ENCODE assay signal across 1 cellular context in genomic region chr17:75666959-75667790, GRCh38.
TF ChIP-seq lines count a peak whose summit lies in the region.

Gene RECQL5 (minus strand): TSS chr17:75667154. CDS start chr17:75666557, 597 bp downstream.
Gene SAP30BP (plus strand): TSS chr17:75667338. CDS start chr17:75667373, 35 bp downstream.

TF ChIP-seq in HepG2, 621 proteins besides CTCF, POLR2A, EP300 and RAD21 (continued from another document and continues in another):
- TF ChIP-seq, protein P1, sequence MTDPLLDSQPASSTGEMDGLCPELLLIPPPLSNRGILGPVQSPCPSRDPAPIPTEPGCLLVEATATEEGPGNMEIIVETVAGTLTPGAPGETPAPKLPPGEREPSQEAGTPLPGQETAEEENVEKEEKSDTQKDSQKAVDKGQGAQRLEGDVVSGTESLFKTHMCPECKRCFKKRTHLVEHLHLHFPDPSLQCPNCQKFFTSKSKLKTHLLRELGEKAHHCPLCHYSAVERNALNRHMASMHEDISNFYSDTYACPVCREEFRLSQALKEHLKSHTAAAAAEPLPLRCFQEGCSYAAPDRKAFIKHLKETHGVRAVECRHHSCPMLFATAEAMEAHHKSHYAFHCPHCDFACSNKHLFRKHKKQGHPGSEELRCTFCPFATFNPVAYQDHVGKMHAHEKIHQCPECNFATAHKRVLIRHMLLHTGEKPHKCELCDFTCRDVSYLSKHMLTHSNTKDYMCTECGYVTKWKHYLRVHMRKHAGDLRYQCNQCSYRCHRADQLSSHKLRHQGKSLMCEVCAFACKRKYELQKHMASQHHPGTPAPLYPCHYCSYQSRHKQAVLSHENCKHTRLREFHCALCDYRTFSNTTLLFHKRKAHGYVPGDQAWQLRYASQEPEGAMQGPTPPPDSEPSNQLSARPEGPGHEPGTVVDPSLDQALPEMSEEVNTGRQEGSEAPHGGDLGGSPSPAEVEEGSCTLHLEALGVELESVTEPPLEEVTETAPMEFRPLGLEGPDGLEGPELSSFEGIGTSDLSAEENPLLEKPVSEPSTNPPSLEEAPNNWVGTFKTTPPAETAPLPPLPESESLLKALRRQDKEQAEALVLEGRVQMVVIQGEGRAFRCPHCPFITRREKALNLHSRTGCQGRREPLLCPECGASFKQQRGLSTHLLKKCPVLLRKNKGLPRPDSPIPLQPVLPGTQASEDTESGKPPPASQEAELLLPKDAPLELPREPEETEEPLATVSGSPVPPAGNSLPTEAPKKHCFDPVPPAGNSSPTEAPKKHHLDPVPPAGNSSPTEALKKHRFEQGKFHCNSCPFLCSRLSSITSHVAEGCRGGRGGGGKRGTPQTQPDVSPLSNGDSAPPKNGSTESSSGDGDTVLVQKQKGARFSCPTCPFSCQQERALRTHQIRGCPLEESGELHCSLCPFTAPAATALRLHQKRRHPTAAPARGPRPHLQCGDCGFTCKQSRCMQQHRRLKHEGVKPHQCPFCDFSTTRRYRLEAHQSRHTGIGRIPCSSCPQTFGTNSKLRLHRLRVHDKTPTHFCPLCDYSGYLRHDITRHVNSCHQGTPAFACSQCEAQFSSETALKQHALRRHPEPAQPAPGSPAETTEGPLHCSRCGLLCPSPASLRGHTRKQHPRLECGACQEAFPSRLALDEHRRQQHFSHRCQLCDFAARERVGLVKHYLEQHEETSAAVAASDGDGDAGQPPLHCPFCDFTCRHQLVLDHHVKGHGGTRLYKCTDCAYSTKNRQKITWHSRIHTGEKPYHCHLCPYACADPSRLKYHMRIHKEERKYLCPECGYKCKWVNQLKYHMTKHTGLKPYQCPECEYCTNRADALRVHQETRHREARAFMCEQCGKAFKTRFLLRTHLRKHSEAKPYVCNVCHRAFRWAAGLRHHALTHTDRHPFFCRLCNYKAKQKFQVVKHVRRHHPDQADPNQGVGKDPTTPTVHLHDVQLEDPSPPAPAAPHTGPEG (CRISPR knock-in tag; IDR thresholded peaks at IDR 0.05): no peak
- TF ChIP-seq ZNF530 (CRISPR knock-in tag; IDR thresholded peaks at IDR 0.05; ENCODE audit: low read depth) (no peak), PAF1 (CRISPR knock-in tag; IDR thresholded peaks at IDR 0.05) (no peak), ZNF83 (CRISPR knock-in tag; IDR thresholded peaks at IDR 0.05; ENCODE audit: borderline replicate concordance) (no peak), RAD51 (IDR thresholded peaks at IDR 0.05; ENCODE audit: borderline replicate concordance) (no peak), JARID2 (CRISPR knock-in tag; IDR thresholded peaks at IDR 0.05; ENCODE audit: insufficient replicate concordance) (no peak), KDM6A (CRISPR knock-in tag; IDR thresholded peaks at IDR 0.05; ENCODE audit: low read depth) (no peak), ZNF724P (CRISPR knock-in tag; IDR thresholded peaks at IDR 0.05; ENCODE audit: borderline replicate concordance) (no peak; the same call in 1 of the 2 replicates), MTF2 (CRISPR knock-in tag; IDR thresholded peaks at IDR 0.05; ENCODE audit: borderline replicate concordance) (peak; percentile 75; the same call in 1 of the 2 replicates), SIX4 (CRISPR knock-in tag; IDR thresholded peaks at IDR 0.05) (no peak), PAWR (CRISPR knock-in tag; IDR thresholded peaks at IDR 0.05; ENCODE audit: borderline replicate concordance) (no peak), THAP7 (CRISPR knock-in tag; IDR thresholded peaks at IDR 0.05) (no peak), HBP1 (CRISPR knock-in tag; IDR thresholded peaks at IDR 0.05; ENCODE audit: low read depth) (peak; percentile 92), NRL (CRISPR knock-in tag; IDR thresholded peaks at IDR 0.05; ENCODE audit: borderline replicate concordance) (peak; percentile 76; the same call in 1 of the 2 replicates), GPBP1L1 (CRISPR knock-in tag; IDR thresholded peaks at IDR 0.05) (no peak), DZIP1 (CRISPR knock-in tag; IDR thresholded peaks at IDR 0.05) (no peak), ZFX (CRISPR knock-in tag; IDR thresholded peaks at IDR 0.05; ENCODE audit: low read depth) (peak; percentile 65), ZNF816 (CRISPR knock-in tag; IDR thresholded peaks at IDR 0.05; ENCODE audit: borderline replicate concordance) (no peak), ZSCAN29 (CRISPR knock-in tag; conservative IDR thresholded peaks at IDR 0.05) (no peak), EHMT2 (IDR thresholded peaks at IDR 0.05; ENCODE audit: borderline replicate concordance, low read depth, low read length) (no peak), ZHX1 (CRISPR knock-in tag; IDR thresholded peaks at IDR 0.05; ENCODE audit: low read depth) (peak; percentile 70; the same call in 1 of the 2 replicates), ZNF160 (CRISPR knock-in tag; IDR thresholded peaks at IDR 0.05) (no peak), ZNF646 (CRISPR knock-in tag; IDR thresholded peaks at IDR 0.05) (no peak), ELF3 (CRISPR knock-in tag; IDR thresholded peaks at IDR 0.05) (peak; percentile 76; the same call in 1 of the 2 replicates), MAFG (CRISPR knock-in tag; IDR thresholded peaks at IDR 0.05) (no peak), ZNF124 (CRISPR knock-in tag; IDR thresholded peaks at IDR 0.05) (no peak), PHF21A (CRISPR knock-in tag; IDR thresholded peaks at IDR 0.05) (peak; percentile 78), NR2F6 (IDR thresholded peaks at IDR 0.05) (no peak), NR2F6 (CRISPR knock-in tag; IDR thresholded peaks at IDR 0.05) (no peak; the same call in 1 of the 2 replicates)
- TF ChIP-seq, protein P2, sequence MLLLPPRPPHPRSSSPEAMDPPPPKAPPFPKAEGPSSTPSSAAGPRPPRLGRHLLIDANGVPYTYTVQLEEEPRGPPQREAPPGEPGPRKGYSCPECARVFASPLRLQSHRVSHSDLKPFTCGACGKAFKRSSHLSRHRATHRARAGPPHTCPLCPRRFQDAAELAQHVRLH (CRISPR knock-in tag; IDR thresholded peaks at IDR 0.05; ENCODE audit: borderline replicate concordance, low read depth): 0 out of 2 replicates have a peak, but pooled peaks have one; percentile 47
- TF ChIP-seq, protein P3, sequence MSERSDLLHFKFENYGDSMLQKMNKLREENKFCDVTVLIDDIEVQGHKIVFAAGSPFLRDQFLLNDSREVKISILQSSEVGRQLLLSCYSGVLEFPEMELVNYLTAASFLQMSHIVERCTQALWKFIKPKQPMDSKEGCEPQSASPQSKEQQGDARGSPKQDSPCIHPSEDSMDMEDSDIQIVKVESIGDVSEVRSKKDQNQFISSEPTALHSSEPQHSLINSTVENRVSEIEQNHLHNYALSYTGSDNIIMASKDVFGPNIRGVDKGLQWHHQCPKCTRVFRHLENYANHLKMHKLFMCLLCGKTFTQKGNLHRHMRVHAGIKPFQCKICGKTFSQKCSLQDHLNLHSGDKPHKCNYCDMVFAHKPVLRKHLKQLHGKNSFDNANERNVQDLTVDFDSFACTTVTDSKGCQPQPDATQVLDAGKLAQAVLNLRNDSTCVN (CRISPR knock-in tag; IDR thresholded peaks at IDR 0.05; ENCODE audit: borderline replicate concordance): no peak
